Comparison of ENCODE assay signal across 9 cellular contexts in the genomic region with DNA sequence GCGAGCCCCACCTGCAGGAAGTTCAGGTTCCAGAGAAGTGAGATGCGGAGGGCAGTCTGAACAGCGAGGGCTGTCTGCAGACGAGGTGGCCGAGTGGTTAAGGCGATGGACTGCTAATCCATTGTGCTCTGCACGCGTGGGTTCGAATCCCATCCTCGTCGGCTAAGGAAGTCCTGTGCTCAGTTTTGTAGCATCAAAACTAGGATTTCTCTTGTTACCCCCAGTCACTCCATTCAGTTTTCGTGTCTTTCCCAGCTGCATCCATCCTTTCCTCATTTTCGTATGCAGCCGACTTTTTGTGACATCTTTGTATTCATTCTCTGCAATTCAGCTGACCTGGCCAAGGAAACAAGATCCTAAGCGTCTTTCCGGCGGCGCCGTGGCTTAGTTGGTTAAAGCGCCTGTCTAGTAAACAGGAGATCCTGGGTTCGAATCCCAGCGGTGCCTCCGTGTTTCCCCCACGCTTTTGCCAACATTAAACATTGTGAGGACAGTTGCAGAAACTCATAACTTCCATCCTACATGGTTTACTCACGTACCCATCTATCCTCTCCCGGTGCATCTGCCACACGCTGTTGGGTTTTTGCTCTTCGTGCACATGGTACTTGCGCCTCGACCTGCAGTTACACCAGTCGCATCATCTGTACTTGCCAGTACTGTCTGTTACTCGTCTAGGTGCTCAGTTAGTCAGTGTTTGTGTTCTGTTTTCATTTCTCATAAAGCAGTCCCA. TPM values are rescaled to one million over a fixed set of nuclear protein-coding genes. Genes with fewer than 3 reads are reported as not detected.
DNase-seq lines count a peak whose midpoint lies in the region; ATAC-seq and TF ChIP-seq lines count a peak whose summit lies in the region.
"Had no signal": no experiment of that assay in that cellular context is flagged by ENCODE, and none has a peak within 500 bp of the region (broad histone marks: within the 10 kb centered on the region; RNA-seq: fewer than 3 reads in every experiment).

No MANE protein-coding gene starts in this region.

- peak overlapping the region; percentile 70 for H3K9ac ChIP-seq in HCT116 (ENCODE audit: low read length)

- H3K27me3 ChIP-seq in HCT116 (ENCODE audit: insufficient read depth, low read length) (no peaks in the 10 kb centered on the region), adrenal gland (no peaks in the 10 kb centered on the region), left ventricle myocardium inferior (ENCODE audit: low read depth) (no peaks in the 10 kb centered on the region)

- H3K4me2 ChIP-seq in HCT116 (ENCODE audit: low read length), result peak overlapping the region; percentile 95

- RAD21 ChIA-PET in HCT116 (lab: Charles Lee; ENCODE audit: low non-redundant PET in 1 of 2, low total read pairs in 2 of 2, uncharacterized antibody in 2 of 2, unreplicated experiment in 2 of 2), result interaction anchor here in 1 of 2 experiments (1.0 to 1.1 kb wide), 2 partner anchors 35 to 109 kb away, joined by 3 to 4 read pairs; no protein-coding TSS in a partner anchor

- H3K9me2 ChIP-seq in HCT116 (ENCODE audit: insufficient read depth), result no peaks in the 10 kb centered on the region

- no peaks in the 10 kb centered on the region for H4K20me1 ChIP-seq in HCT116 (ENCODE audit: insufficient read depth)

- no TSS peak for BruUV-seq in HCT116 (replicated peaks; lab: Mats Ljungman, UMichigan)

- no peaks in the 10 kb centered on the region for H3K36me3 Mint-ChIP-seq in type B pancreatic cell

- peak; percentile 52 for ATAC-seq in HCT116

- H3K9me3 ChIP-seq in HCT116 (ENCODE audit: control insufficient read depth in 1 of 2, insufficient read depth in 1 of 2, low read depth in 1 of 2, low read length in 2 of 2), result no peaks in the 10 kb centered on the region
- no peaks in the 10 kb centered on the region for H3K9me3 ChIP-seq in adrenal gland (replicated peaks in 1 of 3)
- H3K9me3 ChIP-seq in left ventricle myocardium inferior (replicated peaks), result no peaks in the 10 kb centered on the region

- DNase-seq in D341Med (ENCODE audit: low spot score) (peak; percentile 57), HCT116 (ENCODE audit: low read depth, low spot score) (peak; percentile 94), NCI-H1436 treated with DMSO at 0.1 percent for 48 hours (lab: John Stamatoyannopoulos, UW) (peak; percentile 81), SW480 (ENCODE audit: low spot score) (peak; percentile 95), adrenal gland (peak; percentile 92 to 99 (median 95)), left ventricle myocardium inferior (peak; percentile 91), posterior vena cava (ENCODE audit: low spot score) (peak; percentile 97), type B pancreatic cell (ENCODE audit: extremely low spot score, unreplicated experiment) (peak; percentile 96)

- peaks cover 25 to 52% of the 10 kb centered on the region in 2 experiments for H3K4me1 ChIP-seq in HCT116 (ENCODE audit: control insufficient read depth in 1 of 2, insufficient read depth in 2 of 2, low read length in 2 of 2)
- peaks cover 25 to 32% of the 10 kb centered on the region in 2 donors for H3K4me1 ChIP-seq in adrenal gland (replicated peaks in 1 of 2)
- H3K4me1 ChIP-seq in left ventricle myocardium inferior, result peaks cover 51% of the 10 kb centered on the region

- intact Hi-C loops in HCT116 (cut with micrococcal nuclease) (loop anchor here (1.0 to 5.0 kb wide), 4 partner anchors 35 to 68 kb away; a partner anchor contains a TSS), adrenal gland (cut with DNase I) (loop anchor here (5.0 to 10.0 kb wide), 2 partner anchors 40 to 62 kb away; a partner anchor contains a TSS), left ventricle myocardium inferior (cut with micrococcal nuclease) (loop anchor here (5.0 to 10.0 kb wide), 2 partner anchors 35 to 62 kb away; a partner anchor contains a TSS), posterior vena cava (cut with DNase I) (loop anchor here (5.0 kb wide), 3 partner anchors 35 to 100 kb away; a partner anchor contains a TSS)

- peak overlapping the region; percentile 70 for H3K27ac ChIP-seq in HCT116 (ENCODE audit: low read depth, low read length)
- peak overlapping the region; percentile 42 to 96 (median 94) for H3K27ac ChIP-seq in adrenal gland
- peak overlapping the region; percentile 95 for H3K27ac ChIP-seq in left ventricle myocardium inferior (replicated peaks)

- WGBS in adrenal gland, 4 donors, result 0 to 1% (median 0%) methylated on average over 31 to 32 of the region's 32 CpGs

- no peak for TF ChIP-seq POLR2A in HCT116 (IDR thresholded peaks at IDR 0.05; ENCODE audit: borderline replicate concordance, extremely low read depth, insufficient read depth, insufficient read length)
- TF ChIP-seq POLR2A in adrenal gland (IDR thresholded peaks at IDR 0.05), result no peak

- H3K4me3 Mint-ChIP-seq in type B pancreatic cell, result no peak overlapping the region
- H3K4me3 Mint-ChIP-seq: dendritic cell treated with granulocyte-macrophage colony-stimulating factor and Interleukin-4, amounts not matched to agents 40 ng/mL and 50 ng/mL, for 4 days had no signal

- no peaks in the 10 kb centered on the region for H3K9me3 Mint-ChIP-seq in type B pancreatic cell
- H3K9me3 Mint-ChIP-seq: dendritic cell treated with granulocyte-macrophage colony-stimulating factor and Interleukin-4, amounts not matched to agents 40 ng/mL and 50 ng/mL, for 4 days had no signal

- no peak for TF ChIP-seq RAD21 in HCT116 (IDR thresholded peaks at IDR 0.05; ENCODE audit: low read depth)

- peak overlapping the region; percentile 41 to 62 for H3K4me3 ChIP-seq in HCT116 (replicated peaks in 1 of 2; ENCODE audit: low read depth in 1 of 2, low read length in 2 of 2)
- peak overlapping the region in 2 of 4 donors; percentile 61 to 70 for H3K4me3 ChIP-seq in adrenal gland
- H3K4me3 ChIP-seq in left ventricle myocardium inferior, result peak overlapping the region; percentile 83

- H3K27ac Mint-ChIP-seq in type B pancreatic cell, result no peak overlapping the region
- H3K27ac Mint-ChIP-seq: dendritic cell treated with granulocyte-macrophage colony-stimulating factor and Interleukin-4, amounts not matched to agents 40 ng/mL and 50 ng/mL, for 4 days had no signal

- peak overlapping the region; percentile 56 for H2AFZ ChIP-seq in HCT116 (ENCODE audit: low read depth, low read length, poor library complexity, severe bottlenecking)

- POLR2A ChIA-PET in HCT116 (lab: Charles Lee), result interaction anchor here (0.6 to 6.9 kb wide), 7 partner anchors 12 to 65 kb away, joined by 3 to 63 read pairs (median 5); a partner anchor contains a TSS

- H3K27me3 Mint-ChIP-seq in type B pancreatic cell, result peaks cover 2% of the 10 kb centered on the region

- H3K4me1 Mint-ChIP-seq in type B pancreatic cell (ENCODE audit: unreplicated experiment), result peaks cover 9% of the 10 kb centered on the region

- CTCF ChIA-PET in HCT116 (lab: Charles Lee), result interaction anchor here (1.1 to 1.2 kb wide), 2 partner anchors 53 to 68 kb away, joined by 3 to 4 read pairs; a partner anchor contains a TSS

- no peaks in the 10 kb centered on the region for H3K36me3 ChIP-seq in HCT116 (ENCODE audit: control insufficient read depth in 1 of 2, insufficient read depth in 2 of 2, low read length in 2 of 2)
- no peaks in the 10 kb centered on the region for H3K36me3 ChIP-seq in adrenal gland (replicated peaks in 1 of 2)
- H3K36me3 ChIP-seq in left ventricle myocardium inferior, result no peaks in the 10 kb centered on the region

- H3K79me2 ChIP-seq in HCT116 (ENCODE audit: insufficient read depth, low read length), result peaks cover 14% of the 10 kb centered on the region; the same call in 1 of the 2 replicates

- TF ChIP-seq CTCF in HCT116 (IDR thresholded peaks at IDR 0.05 in 2 of 3, conservative IDR thresholded peaks at IDR 0.05 in 1 of 3; ENCODE audit: borderline replicate concordance in 1 of 3, insufficient read depth in 1 of 3, low read depth in 2 of 3, low read length in 2 of 3), result peak in 1 of 3 experiments; percentile 42; a peak in 3 of 6 replicates
- TF ChIP-seq CTCF in adrenal gland (IDR thresholded peaks at IDR 0.05), result peak in 2 of 6 experiments; percentile 4 to 27
- peak; percentile 51 for TF ChIP-seq CTCF in left ventricle myocardium inferior (IDR thresholded peaks at IDR 0.05; ENCODE audit: borderline replicate concordance)
- TF ChIP-seq CTCF in type B pancreatic cell (conservative IDR thresholded peaks at IDR 0.05), result no peak

RNA-seq across cellular contexts. Expression of a gene that starts 3.0 kb away (rescaled TPM):
- total RNA-seq in HCT116 (2021; ENCODE audit: unreplicated experiment) (6.4 TPM), adrenal gland (10 to 100 TPM; 10.5 to 29.7 (median 15.2) TPM), left ventricle myocardium inferior (8.4 TPM), posterior vena cava (1 to 10 TPM; 4.5 to 5.6 TPM), type B pancreatic cell (ENCODE audit: low replicate concordance) (4.8 and 6.9 TPM in 2 replicates)
- polyA plus RNA-seq in HCT116 (2012), result 4.7 and 5.4 TPM in 2 replicates
- polyA plus RNA-seq in adrenal gland, result 1 to 10 TPM; 3.3 to 5.3 (median 5.0) TPM

RNA-seq across cellular contexts. Expression of a gene that starts 10.8 kb away (rescaled TPM):
- total RNA-seq in HCT116 (2021; ENCODE audit: unreplicated experiment), result 30.1 TPM
- polyA plus RNA-seq in HCT116 (2012), result 30.8 and 40.9 TPM in 2 replicates
- 10 to 100 TPM in 7 of 8 donors, 1 to 10 TPM in 1; 6.2 to 31.9 (median 20.1) TPM for total RNA-seq in adrenal gland
- 10 to 100 TPM in 2 of 3 donors, 1 to 10 TPM in 1; 8.3 to 14.0 (median 11.9) TPM for polyA plus RNA-seq in adrenal gland
- 7.9 TPM for total RNA-seq in left ventricle myocardium inferior
- 10 to 100 TPM; 12.9 to 16.4 TPM for total RNA-seq in posterior vena cava
- total RNA-seq in type B pancreatic cell (ENCODE audit: low replicate concordance), result 19.1 and 22.1 TPM in 2 replicates

RNA-seq across cellular contexts. Expression of a gene that starts 23.4 kb away (rescaled TPM):
- total RNA-seq in HCT116 (2021; ENCODE audit: unreplicated experiment) (141 TPM), adrenal gland (1 to 10 TPM; 1.6 to 6.6 (median 2.2) TPM), left ventricle myocardium inferior (1.2 TPM), posterior vena cava (under 1 TPM in 1 of 2 donors, not detected in 1; 0.69 TPM), type B pancreatic cell (ENCODE audit: low replicate concordance) (35.0 and 108 TPM in 2 replicates)
- 216 and 232 TPM in 2 replicates for polyA plus RNA-seq in HCT116 (2012)
- polyA plus RNA-seq in adrenal gland, result 1 to 10 TPM; 2.0 to 2.2 (median 2.2) TPM

RNA-seq across cellular contexts. Expression of a gene that starts 24.2 kb away (rescaled TPM):
- total RNA-seq in HCT116 (2021; ENCODE audit: unreplicated experiment) (35.9 TPM), adrenal gland (100 to 1,000 TPM in 2 of 8 donors, 10 to 100 TPM in 6; 18.8 to 139 (median 61.5) TPM), left ventricle myocardium inferior (59.6 TPM), posterior vena cava (10 to 100 TPM; 66.7 to 80.1 TPM), type B pancreatic cell (ENCODE audit: low replicate concordance) (44.7 and 46.3 TPM in 2 replicates)
- 44.1 and 53.0 TPM in 2 replicates for polyA plus RNA-seq in HCT116 (2012)
- 100 to 1,000 TPM in 1 of 3 donors, 10 to 100 TPM in 2; 65.8 to 206 (median 81.2) TPM for polyA plus RNA-seq in adrenal gland

RNA-seq across cellular contexts. Expression of a gene that starts 34.7 kb away (rescaled TPM):
- total RNA-seq in HCT116 (2021; ENCODE audit: unreplicated experiment) (87.6 TPM), adrenal gland (100 to 1,000 TPM in 5 of 8 donors, 10 to 100 TPM in 3; 40.1 to 295 (median 108) TPM), left ventricle myocardium inferior (109 TPM), posterior vena cava (100 to 1,000 TPM; 203 to 206 TPM), type B pancreatic cell (ENCODE audit: low replicate concordance) (31.0 and 33.2 TPM in 2 replicates)
- 102 and 166 TPM in 2 replicates for polyA plus RNA-seq in HCT116 (2012)
- polyA plus RNA-seq in adrenal gland, result 100 to 1,000 TPM in 2 of 3 donors, 10 to 100 TPM in 1; 12.4 to 360 (median 161) TPM
